Comparison of ENCODE assay signal across 29 cellular contexts in the genomic region with DNA sequence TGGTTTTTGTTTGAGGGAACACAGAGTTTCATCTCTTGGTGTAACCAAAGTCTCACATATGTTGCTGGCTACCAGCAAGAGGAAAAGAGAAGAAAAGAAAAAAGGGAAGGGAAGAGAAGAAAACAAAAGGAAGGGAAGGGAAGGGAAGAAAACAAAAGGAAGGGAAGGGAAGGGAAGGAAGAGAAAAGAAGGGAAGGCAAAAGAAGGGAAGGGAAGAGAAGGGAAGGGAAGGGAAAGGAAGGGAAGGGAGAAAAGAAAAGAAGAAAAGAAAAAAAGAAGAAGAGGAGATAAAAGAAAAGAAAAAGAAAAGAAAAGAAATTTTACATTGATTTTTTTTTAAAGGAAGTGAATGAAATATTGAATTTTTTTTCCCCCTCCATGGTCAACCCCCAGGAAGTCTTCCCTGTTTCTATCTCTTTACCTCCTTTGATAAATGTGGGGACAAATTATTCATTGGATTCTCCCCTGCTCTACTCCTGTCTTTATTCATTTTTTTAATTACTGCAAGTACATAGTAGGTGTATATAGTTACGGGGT.
"Had no signal": no experiment of that assay in that cellular context is flagged by ENCODE, and none has a peak within 500 bp of the region (broad histone marks: within the 10 kb centered on the region; RNA-seq: fewer than 3 reads in every experiment).

No MANE protein-coding gene starts in this region.

- H3K4me1 Mint-ChIP-seq: naive thymus-derived CD4-positive, alpha-beta T cell; natural killer cell; stimulated activated memory B cell treated with anti-CD40 and anti-IgM and Interleukin-4, amounts not matched to agents 10 μg/mL and 1 μg/mL and 100 μg/mL, for 72 hours had no signal

- H3K27me3 ChIP-seq: neural progenitor cell, ovary, stomach, thyroid gland, tibial nerve, upper lobe of right lung, uterus had no signal

- H3K27ac ChIP-seq: neural progenitor cell, ovary, parathyroid adenoma, psoas muscle, skin epidermis, spleen, stomach, thoracic aorta, thyroid gland, tibial nerve, upper lobe of right lung, uterus had no signal

- H3K9ac ChIP-seq: neural progenitor cell, parathyroid adenoma had no signal

- DNase-seq: naive thymus-derived CD4-positive, alpha-beta T cell; natural killer cell; occipital lobe; ovary; posterior cingulate gyrus; psoas muscle; right cardiac atrium; spleen; stimulated activated CD4-positive, alpha-beta T cell treated with anti-CD3 and anti-CD28 coated beads, Interleukin-12 subunit alpha, Interleukin-12 subunit beta, amount 100 ng/mL, for 4 hours; stimulated activated CD4-positive, alpha-beta T cell treated with anti-CD3 and anti-CD28 coated beads, Interleukin-1b, Interleukin-23, amount 100 ng/mL, for 48 hours; stimulated activated CD4-positive, alpha-beta T cell treated with anti-CD3 and anti-CD28 coated beads, Interleukin-4, amount 100 ng/mL, for 1 hour; stimulated activated CD4-positive, alpha-beta T cell treated with anti-CD3 and anti-CD28 coated beads, Interleukin-4, amount 100 ng/mL, for 4 hours; stimulated activated CD8-positive, alpha-beta memory T cell treated with anti-CD3 and anti-CD28 coated beads, Interleukin-4, amount 100 ng/mL, for 48 hours; stimulated activated naive CD4-positive, alpha-beta T cell treated with Interleukin-2 at 50 U/mL for 16 hours; stomach; thyroid gland; upper lobe of right lung; uterus had no signal

- H3K4me1 ChIP-seq: neural progenitor cell, parathyroid adenoma, psoas muscle, spleen, stomach, thyroid gland, tibial nerve, upper lobe of right lung, uterus had no signal

- H3K27me3 Mint-ChIP-seq: stimulated activated memory B cell treated with anti-CD40 and anti-IgM and Interleukin-4, amounts not matched to agents 10 μg/mL and 1 μg/mL and 100 μg/mL, for 72 hours had no signal

- H3K79me2 ChIP-seq: parathyroid adenoma had no signal

- H2AFZ ChIP-seq: neural progenitor cell, parathyroid adenoma had no signal

- H3K9me3 ChIP-seq: thoracic aorta, thyroid gland, upper lobe of right lung, uterus had no signal

- H3K9me3 Mint-ChIP-seq: nephron, type B pancreatic cell had no signal

- H3K36me3 ChIP-seq: neural progenitor cell, ovary, spleen, stomach, thoracic aorta, thyroid gland, tibial nerve, upper lobe of right lung, uterus had no signal

- H3K4me3 Mint-ChIP-seq: naive thymus-derived CD4-positive, alpha-beta T cell; natural killer cell; nephron; neural progenitor cell; stimulated activated memory B cell treated with anti-CD40 and anti-IgM and Interleukin-4, amounts not matched to agents 10 μg/mL and 1 μg/mL and 100 μg/mL, for 72 hours; type B pancreatic cell had no signal

- H3K36me3 Mint-ChIP-seq: naive thymus-derived CD4-positive, alpha-beta T cell; natural killer cell; neural progenitor cell; stimulated activated memory B cell treated with anti-CD40 and anti-IgM and Interleukin-4, amounts not matched to agents 10 μg/mL and 1 μg/mL and 100 μg/mL, for 72 hours; type B pancreatic cell had no signal

- H3K27ac Mint-ChIP-seq: naive thymus-derived CD4-positive, alpha-beta T cell; natural killer cell; neural progenitor cell; progenitor cell of endocrine pancreas; stimulated activated memory B cell treated with anti-CD40 and anti-IgM and Interleukin-4, amounts not matched to agents 10 μg/mL and 1 μg/mL and 100 μg/mL, for 72 hours; type B pancreatic cell had no signal

- H3K4me3 ChIP-seq: neural progenitor cell, ovary, psoas muscle, skin epidermis, smooth muscle cell, spleen, stomach, thoracic aorta, thyroid gland, tibial nerve, upper lobe of right lung, uterus had no signal

- ATAC-seq: naive thymus-derived CD4-positive, alpha-beta T cell; natural killer cell; psoas muscle; right cardiac atrium; sciatic nerve; stimulated activated memory B cell treated with anti-CD40 and anti-IgM and Interleukin-4, amounts not matched to agents 10 μg/mL and 1 μg/mL and 100 μg/mL, for 72 hours; upper lobe of right lung had no signal

- H3K4me2 ChIP-seq: neural progenitor cell, smooth muscle cell had no signal
